ENCODE assay signal across 27 cellular contexts in the genomic region with DNA sequence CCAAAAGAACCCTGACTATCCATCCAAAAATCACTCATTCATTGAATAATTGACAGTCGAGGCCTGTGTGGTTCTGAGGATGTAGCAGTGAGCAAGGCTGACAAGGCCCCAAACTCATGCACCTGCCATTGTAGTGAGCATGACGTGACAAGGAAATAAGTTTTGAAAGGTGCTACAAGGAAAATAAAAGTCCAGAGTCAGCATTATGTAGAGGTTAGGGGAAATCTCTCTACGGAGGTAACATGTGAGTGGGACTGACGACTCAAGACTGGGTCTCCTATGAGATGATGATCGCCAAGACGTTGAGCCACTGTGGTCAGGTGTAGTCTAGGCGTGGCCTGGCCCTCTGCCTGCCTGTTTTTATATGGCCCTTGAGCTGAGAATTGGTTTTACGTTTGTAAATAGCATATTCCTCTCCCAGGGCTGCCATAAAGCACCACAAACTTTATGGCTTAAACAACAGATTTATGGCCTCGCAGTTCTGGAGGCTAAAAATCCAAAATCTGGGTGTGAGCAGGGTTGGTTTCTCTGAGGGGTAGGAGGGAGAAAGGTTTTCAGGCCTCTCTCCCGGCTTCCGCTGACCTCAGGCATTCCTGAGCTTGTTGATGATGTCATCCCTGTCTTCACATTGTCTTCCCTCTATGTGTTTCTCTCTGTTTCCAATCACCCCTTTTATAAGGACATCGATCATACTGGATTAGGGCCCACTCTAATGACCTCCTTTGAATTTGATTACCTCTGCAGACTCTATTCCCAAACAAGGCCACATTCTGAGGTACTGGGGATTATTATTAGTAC.
A peak's percentile ranks its signal among the peaks of the same experiment; 100 is the strongest.
DNase-seq lines count a peak whose midpoint lies in the region; ATAC-seq and TF ChIP-seq lines count a peak whose summit lies in the region.
"Had no signal": no experiment of that assay in that cellular context is flagged by ENCODE, and none has a peak within 500 bp of the region (broad histone marks: within the 10 kb centered on the region; RNA-seq: fewer than 3 reads in every experiment).

No MANE protein-coding gene starts in this region.

- H3K4me1 ChIP-seq in IMR-90 (ENCODE audit: control insufficient read depth, insufficient read depth, low read length) (no peaks in the 10 kb centered on the region), neural progenitor cell (no peaks in the 10 kb centered on the region)
- H3K4me1 ChIP-seq: Caco-2 had no signal

- H2BK20ac ChIP-seq in IMR-90 (ENCODE audit: low read depth, low read length) = no peak overlapping the region

- dilution Hi-C loops in IMR-90 (cut with HindIII; ENCODE audit: low sequenced_read_pairs, unreplicated experiment) = no loop called here

- TF ChIP-seq POLR2A in IMR-90 (IDR thresholded peaks at IDR 0.05; ENCODE audit: low read depth, low read length) = no peak

- TF ChIP-seq RAD21 in IMR-90 (IDR thresholded peaks at IDR 0.05; ENCODE audit: low read length) = no peak

- no peaks in the 10 kb centered on the region for H3F3A ChIP-seq in neural progenitor cell (ENCODE audit: low read depth)

- no peak overlapping the region for H4K91ac ChIP-seq in IMR-90 (ENCODE audit: insufficient read depth, low read depth, low read length)

- POLR2A ChIA-PET in IMR-90 (lab: Charles Lee; ENCODE audit: unreplicated experiment) = no interaction called here

- H3K9me3 Mint-ChIP-seq in neural progenitor cell = no peaks in the 10 kb centered on the region
- H3K9me3 Mint-ChIP-seq: CD8-positive, alpha-beta T cell had no signal

- H3K27ac Mint-ChIP-seq in neural progenitor cell = no peak overlapping the region
- H3K27ac Mint-ChIP-seq: CD8-positive, alpha-beta T cell; T-cell had no signal

- no peak overlapping the region for H3K23ac ChIP-seq in IMR-90 (ENCODE audit: low read depth, low read length)

- H4K20me1 ChIP-seq in IMR-90 (ENCODE audit: insufficient read depth, low read length) (no peaks in the 10 kb centered on the region), neural progenitor cell (ENCODE audit: low read depth) (no peaks in the 10 kb centered on the region)

- H3K4me3 ChIP-seq in IMR-90 (ENCODE audit: insufficient read depth, low read depth, low read length) (no peak overlapping the region), neural progenitor cell (no peak overlapping the region)
- H3K4me3 ChIP-seq: PC-9, SJSA1 had no signal

- H3K27me3 ChIP-seq in IMR-90 (ENCODE audit: control insufficient read depth, insufficient read depth, low read length) (peaks cover 13% of the 10 kb centered on the region), neural progenitor cell (no peaks in the 10 kb centered on the region)
- H3K27me3 ChIP-seq: SJSA1 had no signal

- no peak overlapping the region for H2AK5ac ChIP-seq in IMR-90 (ENCODE audit: low read depth, low read length)

- no peaks in the 10 kb centered on the region for H3K36me3 Mint-ChIP-seq in neural progenitor cell
- H3K36me3 Mint-ChIP-seq: CD8-positive, alpha-beta T cell; T-cell had no signal

- DNase-seq in Daoy (ENCODE audit: low read depth) = peak; percentile 10
- DNase-seq in IMR-90 = no peak
- peak; percentile 7 for DNase-seq in kidney tubule cell (ENCODE audit: low spot score)
- DNase-seq in neural progenitor cell (ENCODE audit: low spot score) = peak; percentile 19
- no peak for DNase-seq in SIG-M5 (lab: John Stamatoyannopoulos, UW)
- no peak for DNase-seq in HuH-7 (ENCODE audit: low spot score)
- DNase-seq in effector CD4-positive, alpha-beta T cell = no peak
- DNase-seq in HPDE6-E6E7 (ENCODE audit: extremely low spot score) = no peak
- DNase-seq: AML-193; C1 segment of cervical spinal cord; Caco-2; CD8-positive, alpha-beta T cell; EL; NCI-H1092 treated with DMSO at 0.1 percent for 48 hours; NCI-H1436; NCI-H187; NCI-H2081 treated with DMSO at 0.1 percent for 48 hours; NCI-H2171; NCI-H524; NCI-H774; NK-92 treated with Interleukin-12 subunit alpha and Interleukin-12 subunit beta, amount 100 ng/mL, for 24 hours; PC-9; T-cell had no signal

- H3K27me3 Mint-ChIP-seq in neural progenitor cell (ENCODE audit: insufficient read depth, low read depth) = no peaks in the 10 kb centered on the region

- H2BK120ac ChIP-seq in IMR-90 (ENCODE audit: low read depth, low read length) = no peak overlapping the region

- BruUV-seq in IMR-90 (replicated peaks; lab: Mats Ljungman, UMichigan) = no TSS peak

- no peak overlapping the region for H2BK5ac ChIP-seq in IMR-90 (ENCODE audit: low read depth, low read length, poor library complexity, severe bottlenecking)

- no peak overlapping the region for H3K56ac ChIP-seq in IMR-90 (ENCODE audit: extremely low read depth, insufficient read depth, low read length)

- no peaks in the 10 kb centered on the region for H3K9me3 ChIP-seq in IMR-90 (ENCODE audit: control insufficient read depth, insufficient read depth, low read length)
- no peaks in the 10 kb centered on the region for H3K9me3 ChIP-seq in neural progenitor cell (ENCODE audit: low read depth)
- H3K9me3 ChIP-seq: Caco-2, SJSA1 had no signal

- H2AK9ac ChIP-seq in IMR-90 (replicated peaks; ENCODE audit: low read depth, low read length, poor library complexity) = no peak overlapping the region

- H3K4me3 Mint-ChIP-seq in neural progenitor cell = no peak overlapping the region
- H3K4me3 Mint-ChIP-seq: CD8-positive, alpha-beta T cell; T-cell had no signal

- H3K79me2 ChIP-seq in neural progenitor cell (ENCODE audit: low read depth) = no peaks in the 10 kb centered on the region

- H4K5ac ChIP-seq in IMR-90 (ENCODE audit: low read depth, low read length) = no peak overlapping the region

- H3K27ac ChIP-seq in IMR-90 (ENCODE audit: insufficient read depth, low read length) = no peak overlapping the region
- no peak overlapping the region for H3K27ac ChIP-seq in neural progenitor cell
- H3K27ac ChIP-seq: HL-60, KMS-11, PC-9, SJSA1 had no signal

- H3K79me1 ChIP-seq in IMR-90 (ENCODE audit: low read depth in 1 of 2, low read length in 2 of 2) = no peaks in the 10 kb centered on the region

- no peak for ATAC-seq in IMR-90 (ENCODE audit: low read depth)
- ATAC-seq: CD8-positive, alpha-beta T cell; Right ventricle myocardium inferior; T-cell had no signal

- no peak overlapping the region for H3K14ac ChIP-seq in IMR-90 (replicated peaks; ENCODE audit: low read depth, low read length)

- H3K4me2 ChIP-seq in IMR-90 (ENCODE audit: low read depth, low read length) (no peak overlapping the region), neural progenitor cell (no peak overlapping the region)
- H3K4me2 ChIP-seq: KMS-11, PC-9 had no signal

- TF ChIP-seq CTCF in IMR-90 (conservative IDR thresholded peaks at IDR 0.05; ENCODE audit: low read depth, low read length) = no peak
- no peak for TF ChIP-seq CTCF in neural progenitor cell (IDR thresholded peaks at IDR 0.05)

- H3K4ac ChIP-seq in IMR-90 (ENCODE audit: low read depth, low read length) = no peak overlapping the region

- no peaks in the 10 kb centered on the region for H3K4me1 Mint-ChIP-seq in neural progenitor cell
- H3K4me1 Mint-ChIP-seq: T-cell had no signal

- no peaks in the 10 kb centered on the region for H3K9me1 ChIP-seq in IMR-90 (ENCODE audit: insufficient read depth, low read length)

- no peak overlapping the region for H3K18ac ChIP-seq in IMR-90 (ENCODE audit: low read depth, low read length)

- no peak overlapping the region for H3K9ac ChIP-seq in IMR-90 (ENCODE audit: low read depth, low read length)
- no peak overlapping the region for H3K9ac ChIP-seq in neural progenitor cell
- H3K9ac ChIP-seq: KMS-11 had no signal

- intact Hi-C loops in IMR-90 (cut with micrococcal nuclease) = no loop called here

- H2AFZ ChIP-seq in IMR-90 (replicated peaks; ENCODE audit: low read length, poor library complexity) (no peak overlapping the region), neural progenitor cell (replicated peaks) (no peak overlapping the region)
- H2AFZ ChIP-seq: PC-9 had no signal

- H2BK15ac ChIP-seq in IMR-90 (ENCODE audit: low read depth, low read length) = no peak overlapping the region

- in situ Hi-C loops in IMR-90 (cut with MboI; ENCODE audit: low sequenced_read_pairs) = no loop called here

- H4K8ac ChIP-seq in IMR-90 (ENCODE audit: low read depth in 2 of 2, low read length in 2 of 2) = no peak overlapping the region

- CTCF ChIA-PET in IMR-90 (lab: Yijun Ruan, JAX) = no interaction called here

- 53% methylated on average over 2 of the region's 12 CpGs; no CpG with 5 or more reads in 1 of the 2 experiments for WGBS in IMR-90 (ENCODE audit: extremely low coverage in 2 of 2, insufficient read length in 1 of 2), 2 experiments

- H3K36me3 ChIP-seq in IMR-90 (ENCODE audit: control insufficient read depth, insufficient read depth, low read length) = no peaks in the 10 kb centered on the region
- H3K36me3 ChIP-seq in neural progenitor cell = no peaks in the 10 kb centered on the region
- H3K36me3 ChIP-seq: SJSA1 had no signal

TF ChIP-seq in IMR-90, 13 proteins besides CTCF, POLR2A, EP300 and RAD21:
- TF ChIP-seq MAFK (IDR thresholded peaks at IDR 0.05; ENCODE audit: low read depth, low read length) (peak; percentile 55), ELK1 (IDR thresholded peaks at IDR 0.05; ENCODE audit: borderline replicate concordance, low read depth, low read length) (no peak)

Comparison
In these comparisons a context has a peak if more than half of its experiments do, and no peak if none do; other contexts are left out.
1. DNase-seq: peak in Daoy (single experiment), kidney tubule cell (single experiment) and neural progenitor cell (single experiment); none in IMR-90 (single experiment), SIG-M5 (single experiment), HuH-7 (single experiment), effector CD4-positive, alpha-beta T cell (single experiment) and HPDE6-E6E7 (single experiment).